Comparison of ENCODE assay signal across 21 cellular contexts in genomic region chr2:20622296-20622686, GRCh38. TPM values are rescaled to one million over a fixed set of nuclear protein-coding genes. Genes with fewer than 3 reads are reported as not detected.
A peak's percentile ranks its signal among the peaks of the same experiment; 100 is the strongest.
DNase-seq lines count a peak whose midpoint lies in the region; ATAC-seq, FAIRE-seq and TF ChIP-seq lines count a peak whose summit lies in the region.
"Had no signal": no experiment of that assay in that cellular context is flagged by ENCODE, and none has a peak within 500 bp of the region (broad histone marks: within the 10 kb centered on the region; RNA-seq: fewer than 3 reads in every experiment).

No MANE protein-coding gene starts in this region.

- H3K4me3 ChIP-seq in RWPE2 (ENCODE audit: severe bottlenecking) = no peak overlapping the region
- no peak overlapping the region for H3K4me3 ChIP-seq in gastroesophageal sphincter
- no peak overlapping the region for H3K4me3 ChIP-seq in kidney (ENCODE audit: low read length in 2 of 2)
- H3K4me3 ChIP-seq in smooth muscle cell = no peak overlapping the region
- no peak overlapping the region for H3K4me3 ChIP-seq in neural progenitor cell
- H3K4me3 ChIP-seq: upper lobe of left lung had no signal

- H3K27ac ChIP-seq in RWPE2 (ENCODE audit: poor library complexity, severe bottlenecking) (no peak overlapping the region), gastroesophageal sphincter (peak overlapping the region in 3 of 4 donors; percentile 98 to 99 (median 99)), kidney (ENCODE audit: low read depth in 2 of 2, low read length in 2 of 2) (no peak overlapping the region), smooth muscle cell (ENCODE audit: low read depth) (peak overlapping the region; percentile 29), neural progenitor cell (no peak overlapping the region)

- H3K4me3 Mint-ChIP-seq in neural progenitor cell = no peak overlapping the region
- H3K4me3 Mint-ChIP-seq: activated naive CD4-positive, alpha-beta T cell treated with anti-CD3 and anti-CD28 coated beads, Interleukin-2, amount 50 U/mL, for 24 hours; CD14-positive monocyte; mesothelial cell of epicardium; natural killer cell had no signal

- no peak for TF ChIP-seq EP300 in gastroesophageal sphincter (IDR thresholded peaks at IDR 0.05)

- no peak overlapping the region for H3K9ac ChIP-seq in kidney (ENCODE audit: low read length in 2 of 2)
- no peak overlapping the region for H3K9ac ChIP-seq in smooth muscle cell (ENCODE audit: low read depth)
- no peak overlapping the region for H3K9ac ChIP-seq in neural progenitor cell

- H3K36me3 ChIP-seq in RWPE2 (ENCODE audit: low read depth) (no peaks in the 10 kb centered on the region), gastroesophageal sphincter (peaks cover 0 to 57% of the 10 kb centered on the region in 2 donors), kidney (ENCODE audit: control insufficient read depth in 1 of 2, insufficient read depth in 2 of 2, low read length in 2 of 2) (peaks cover 16 to 40% of the 10 kb centered on the region in 2 donors), smooth muscle cell (ENCODE audit: low read depth) (no peaks in the 10 kb centered on the region), neural progenitor cell (no peaks in the 10 kb centered on the region)

- TF ChIP-seq CTCF in RWPE2 (IDR thresholded peaks at IDR 0.05; ENCODE audit: poor library complexity, severe bottlenecking) = no peak
- TF ChIP-seq CTCF in gastroesophageal sphincter (IDR thresholded peaks at IDR 0.05) = no peak
- TF ChIP-seq CTCF in kidney (IDR thresholded peaks at IDR 0.05; ENCODE audit: borderline replicate concordance, extremely low read depth, insufficient read depth) = no peak
- TF ChIP-seq CTCF in smooth muscle cell (IDR thresholded peaks at IDR 0.05; ENCODE audit: borderline replicate concordance, insufficient read depth, poor library complexity, severe bottlenecking) = no peak
- TF ChIP-seq CTCF in neural progenitor cell (IDR thresholded peaks at IDR 0.05) = no peak

- no peak overlapping the region for H2AFZ ChIP-seq in smooth muscle cell (ENCODE audit: low read depth)
- H2AFZ ChIP-seq in neural progenitor cell (replicated peaks) = no peak overlapping the region

- peaks cover 61% of the 10 kb centered on the region for H3K4me1 Mint-ChIP-seq in neural progenitor cell
- H3K4me1 Mint-ChIP-seq: activated naive CD4-positive, alpha-beta T cell treated with anti-CD3 and anti-CD28 coated beads, Interleukin-2, amount 50 U/mL, for 24 hours had no signal

- H3K4me2 ChIP-seq in smooth muscle cell = peak overlapping the region; percentile 1
- H3K4me2 ChIP-seq in neural progenitor cell = no peak overlapping the region

- no peaks in the 10 kb centered on the region for H3K9me3 ChIP-seq in RWPE2 (ENCODE audit: severe bottlenecking)
- H3K9me3 ChIP-seq in gastroesophageal sphincter = no peaks in the 10 kb centered on the region
- H3K9me3 ChIP-seq in kidney (ENCODE audit: control insufficient read depth in 1 of 2, low read length in 2 of 2) = no peaks in the 10 kb centered on the region
- H3K9me3 ChIP-seq in smooth muscle cell (replicated peaks; ENCODE audit: low read depth) = no peaks in the 10 kb centered on the region
- no peaks in the 10 kb centered on the region for H3K9me3 ChIP-seq in neural progenitor cell (ENCODE audit: low read depth)
- H3K9me3 ChIP-seq: upper lobe of left lung had no signal

- 84 to 87% methylated on average over 3 to 10 of the region's 11 CpGs for WGBS in gastroesophageal sphincter (ENCODE audit: low coverage in 1 of 2), 2 donors
- 79% methylated on average over 11 of the region's 11 CpGs for WGBS in smooth muscle cell (ENCODE audit: low lambda C conversion rate)

- no peak for ATAC-seq in RWPE2 (ENCODE audit: low read depth)
- ATAC-seq in gastroesophageal sphincter = no peak
- ATAC-seq in left lobe of liver = no peak
- ATAC-seq: natural killer cell had no signal

- H4K20me1 ChIP-seq in smooth muscle cell (ENCODE audit: low read depth) = no peaks in the 10 kb centered on the region
- H4K20me1 ChIP-seq in neural progenitor cell (ENCODE audit: low read depth) = no peaks in the 10 kb centered on the region

- peaks cover 11% of the 10 kb centered on the region for H3K4me1 ChIP-seq in RWPE2 (ENCODE audit: insufficient read depth, poor library complexity, severe bottlenecking)
- peaks cover 8 to 94% (median 43%) of the 10 kb centered on the region in 3 donors for H3K4me1 ChIP-seq in gastroesophageal sphincter
- H3K4me1 ChIP-seq in kidney (ENCODE audit: control insufficient read depth in 1 of 2, insufficient read depth in 1 of 2, low read depth in 1 of 2, low read length in 2 of 2) = peaks cover 36 to 44% of the 10 kb centered on the region in 2 donors
- peaks cover 15% of the 10 kb centered on the region for H3K4me1 ChIP-seq in smooth muscle cell (ENCODE audit: low read depth)
- peaks cover 10% of the 10 kb centered on the region for H3K4me1 ChIP-seq in neural progenitor cell

- H3K79me2 ChIP-seq in smooth muscle cell (ENCODE audit: low read depth) (no peaks in the 10 kb centered on the region), neural progenitor cell (ENCODE audit: low read depth) (no peaks in the 10 kb centered on the region)

- H3F3A ChIP-seq in smooth muscle cell (ENCODE audit: low read depth) (peaks cover 21% of the 10 kb centered on the region), neural progenitor cell (ENCODE audit: low read depth) (no peaks in the 10 kb centered on the region)

- intact Hi-C loops in kidney (cut with DNase I) = no loop called here

- peaks cover 4% of the 10 kb centered on the region for H3K27me3 Mint-ChIP-seq in neural progenitor cell (ENCODE audit: insufficient read depth, low read depth)
- H3K27me3 Mint-ChIP-seq: activated naive CD4-positive, alpha-beta T cell treated with anti-CD3 and anti-CD28 coated beads, Interleukin-2, amount 50 U/mL, for 24 hours; progenitor cell of endocrine pancreas had no signal

- peak; percentile 26 for DNase-seq in RWPE2 (ENCODE audit: low spot score)
- peak; percentile 47 for DNase-seq in kidney
- DNase-seq in smooth muscle cell (lab: John Stamatoyannopoulos, UW; ENCODE audit: unreplicated experiment) = no peak
- DNase-seq in left lobe of liver (ENCODE audit: low spot score) = no peak
- no peak for DNase-seq in occipital lobe (lab: John Stamatoyannopoulos, UW)
- no peak for DNase-seq in neural progenitor cell (ENCODE audit: low spot score)
- DNase-seq: activated CD4-positive, alpha-beta T cell treated with anti-CD3 and anti-CD28 coated beads for 1 hour; activated T-cell treated with anti-CD3 and anti-CD28 coated beads, Interleukin-2, amount 50 U/mL, for 48 hours; foreskin melanocyte; natural killer cell; NCI-H526; stimulated activated CD4-positive, alpha-beta T cell treated with anti-CD3 and anti-CD28 coated beads, Interleukin-4, amount 100 ng/mL, for 24 hours; stimulated activated naive CD4-positive, alpha-beta T cell treated with Interleukin-2 at 50 U/mL for 16 hours; SW 1271; upper lobe of left lung had no signal

- no peaks in the 10 kb centered on the region for H3K9me3 Mint-ChIP-seq in neural progenitor cell
- H3K9me3 Mint-ChIP-seq: activated naive CD4-positive, alpha-beta T cell treated with anti-CD3 and anti-CD28 coated beads, Interleukin-2, amount 50 U/mL, for 24 hours; mesothelial cell of epicardium; natural killer cell had no signal

- H3K27ac Mint-ChIP-seq in neural progenitor cell = no peak overlapping the region
- H3K27ac Mint-ChIP-seq: activated naive CD4-positive, alpha-beta T cell treated with anti-CD3 and anti-CD28 coated beads, Interleukin-2, amount 50 U/mL, for 24 hours; mesothelial cell of epicardium; natural killer cell; progenitor cell of endocrine pancreas had no signal

- peaks cover 9% of the 10 kb centered on the region for H3K36me3 Mint-ChIP-seq in neural progenitor cell

- H3K27me3 ChIP-seq in RWPE2 (ENCODE audit: insufficient read depth, poor library complexity, severe bottlenecking) (no peaks in the 10 kb centered on the region), gastroesophageal sphincter (no peaks in the 10 kb centered on the region), smooth muscle cell (ENCODE audit: low read depth) (no peaks in the 10 kb centered on the region), neural progenitor cell (no peaks in the 10 kb centered on the region)
- H3K27me3 ChIP-seq: upper lobe of left lung had no signal

- no peak for FAIRE-seq in kidney (lab: Jason Lieb, UNC)
- FAIRE-seq: D721Med had no signal

- TF ChIP-seq POLR2A in gastroesophageal sphincter (IDR thresholded peaks at IDR 0.05) = no peak

RNA-seq across cellular contexts. Expression of gene HS1BP3, which starts 28.6 kb away (rescaled TPM):
- 10 to 100 TPM; 42.8 to 89.1 (median 61.4) TPM for total RNA-seq in gastroesophageal sphincter
- 35.5 TPM for total RNA-seq in kidney
- polyA plus RNA-seq in kidney (ENCODE audit: insufficient read depth, low read depth, low replicate concordance) = 37.5 TPM
- total RNA-seq in smooth muscle cell = 9.3 and 12.7 TPM in 2 replicates
- polyA plus RNA-seq in smooth muscle cell = 20.1 and 20.4 TPM in 2 replicates
- 20.1 TPM for total RNA-seq in left lobe of liver
- 10.3 TPM for total RNA-seq in occipital lobe
- 10.0 and 19.5 TPM in 2 replicates for total RNA-seq in neural progenitor cell (ENCODE audit: low replicate concordance)

RNA-seq across cellular contexts. Expression of gene GDF7, which starts 44.7 kb away (rescaled TPM):
- total RNA-seq in gastroesophageal sphincter (10 to 100 TPM in 3 of 4 donors, 1 to 10 TPM in 1; 1.2 to 19.9 (median 15.3) TPM), kidney (12.5 TPM), smooth muscle cell (under 0.01 and 0.27 TPM in 2 replicates), left lobe of liver (3.5 TPM), occipital lobe (0.16 TPM), neural progenitor cell (ENCODE audit: low replicate concordance) (not detected in 2 replicates)
- polyA plus RNA-seq in kidney (ENCODE audit: insufficient read depth, low read depth, low replicate concordance) (1.8 TPM), smooth muscle cell (not detected in 2 replicates)
- polyA plus RNA-seq: CD14-positive monocyte had no signal

Comparison
In these comparisons a context has a peak if more than half of its experiments do, and no peak if none do; other contexts are left out.
1. DNase-seq: peak in RWPE2 (single experiment) and kidney (single experiment); none in smooth muscle cell (single experiment), left lobe of liver (single experiment), occipital lobe (single experiment) and neural progenitor cell (single experiment).
2. H3K27ac ChIP-seq: peak in gastroesophageal sphincter (3 of 4) and smooth muscle cell (single experiment); none in RWPE2 (single experiment), kidney (0 of 2) and neural progenitor cell (single experiment).